Comparison of ENCODE assay signal across 1 cellular context in genomic region chr11:22829231-22830081, GRCh38.
TF ChIP-seq lines count a peak whose summit lies in the region.

Gene SVIP, minus strand, starts transcription at chr11:22829801. Its CDS starts 53 bp downstream, at chr11:22829748.

TF ChIP-seq in HepG2, 621 proteins besides CTCF, POLR2A, EP300 and RAD21 (continued from another document and continues in another):
- TF ChIP-seq SIX4 (CRISPR knock-in tag; IDR thresholded peaks at IDR 0.05) (no peak), GPN1 (CRISPR knock-in tag; IDR thresholded peaks at IDR 0.05; ENCODE audit: borderline replicate concordance) (no peak), HNRNPLL (IDR thresholded peaks at IDR 0.05; ENCODE audit: low read depth, low read length, poor library complexity, severe bottlenecking) (peak; percentile 96), NR3C1 (CRISPR knock-in tag; IDR thresholded peaks at IDR 0.05) (no peak), HCFC1 (IDR thresholded peaks at IDR 0.05; ENCODE audit: low read depth, low read length) (0 out of 2 replicates have a peak, but pooled peaks have one; percentile 23), FOXJ3 (CRISPR knock-in tag; IDR thresholded peaks at IDR 0.05; ENCODE audit: borderline replicate concordance) (no peak), KDM6A (CRISPR knock-in tag; IDR thresholded peaks at IDR 0.05; ENCODE audit: low read depth) (no peak), KLF15 (CRISPR knock-in tag; IDR thresholded peaks at IDR 0.05; ENCODE audit: borderline replicate concordance) (0 out of 2 replicates have a peak, but pooled peaks have one; percentile 64), RNF219 (CRISPR knock-in tag; IDR thresholded peaks at IDR 0.05) (no peak), ZNF235 (CRISPR knock-in tag; IDR thresholded peaks at IDR 0.05; ENCODE audit: borderline replicate concordance) (no peak), ZNF598 (CRISPR knock-in tag; IDR thresholded peaks at IDR 0.05; ENCODE audit: borderline replicate concordance) (no peak; the same call in 1 of the 2 replicates), ZMAT5 (CRISPR knock-in tag; IDR thresholded peaks at IDR 0.05; ENCODE audit: borderline replicate concordance, low read depth) (no peak), JUNB (CRISPR knock-in tag; IDR thresholded peaks at IDR 0.05; ENCODE audit: borderline replicate concordance) (no peak), KLF11 (CRISPR knock-in tag; IDR thresholded peaks at IDR 0.05) (no peak), HNRNPH1 (optimal IDR thresholded peaks at IDR 0.05; ENCODE audit: low read depth, low read length) (no peak), ELF3 (CRISPR knock-in tag; IDR thresholded peaks at IDR 0.05) (peak; percentile 94), HNRNPL (IDR thresholded peaks at IDR 0.05; ENCODE audit: low read depth, low read length) (no peak), ZBTB2 (CRISPR knock-in tag; IDR thresholded peaks at IDR 0.05; ENCODE audit: low read depth) (peak; percentile 53; the same call in 1 of the 2 replicates), ZNF331 (CRISPR knock-in tag; IDR thresholded peaks at IDR 0.05) (peak; percentile 65; the same call in 1 of the 2 replicates), THAP8 (CRISPR knock-in tag; IDR thresholded peaks at IDR 0.05; ENCODE audit: borderline replicate concordance) (no peak), PRDM15 (CRISPR knock-in tag; IDR thresholded peaks at IDR 0.05) (no peak), TFE3 (CRISPR knock-in tag; IDR thresholded peaks at IDR 0.05) (0 out of 2 replicates have a peak, but pooled peaks have one; percentile 5), MATR3 (CRISPR knock-in tag; IDR thresholded peaks at IDR 0.05) (no peak), ZNF230 (CRISPR knock-in tag; IDR thresholded peaks at IDR 0.05) (0 out of 2 replicates have a peak, but pooled peaks have one; percentile 73), NFKBIZ (CRISPR knock-in tag; IDR thresholded peaks at IDR 0.05) (no peak), ZFP37 (CRISPR knock-in tag; IDR thresholded peaks at IDR 0.05; ENCODE audit: borderline replicate concordance) (no peak), MAZ (IDR thresholded peaks at IDR 0.05; ENCODE audit: borderline replicate concordance, low read depth, low read length) (peak; percentile 97), MAZ (CRISPR knock-in tag; IDR thresholded peaks at IDR 0.05; ENCODE audit: low read depth) (peak; percentile 80; the same call in 1 of the 2 replicates), NFAT5 (CRISPR knock-in tag; IDR thresholded peaks at IDR 0.05) (no peak), MTF2 (CRISPR knock-in tag; IDR thresholded peaks at IDR 0.05; ENCODE audit: borderline replicate concordance) (no peak), MAF1 (CRISPR knock-in tag; IDR thresholded peaks at IDR 0.05; ENCODE audit: borderline replicate concordance) (peak; percentile 53; the same call in 1 of the 2 replicates), FOXM1 (CRISPR knock-in tag; IDR thresholded peaks at IDR 0.05) (no peak), REPIN1 (CRISPR knock-in tag; IDR thresholded peaks at IDR 0.05; ENCODE audit: borderline replicate concordance, low read depth) (peak; percentile 58; the same call in 1 of the 2 replicates), TSC22D2 (CRISPR knock-in tag; IDR thresholded peaks at IDR 0.05; ENCODE audit: borderline replicate concordance) (peak; percentile 62; the same call in 1 of the 2 replicates), ATRX (CRISPR knock-in tag; IDR thresholded peaks at IDR 0.05; ENCODE audit: borderline replicate concordance) (no peak), HOMEZ (CRISPR knock-in tag; IDR thresholded peaks at IDR 0.05; ENCODE audit: low read depth) (peak; percentile 89), YEATS2 (CRISPR knock-in tag; IDR thresholded peaks at IDR 0.05; ENCODE audit: borderline replicate concordance) (peak; percentile 79; the same call in 1 of the 2 replicates), ZSCAN21 (CRISPR knock-in tag; IDR thresholded peaks at IDR 0.05; ENCODE audit: borderline replicate concordance) (peak; percentile 68; the same call in 1 of the 2 replicates), ZNF24 (IDR thresholded peaks at IDR 0.05) (no peak), NFATC3 (CRISPR knock-in tag; IDR thresholded peaks at IDR 0.05) (no peak), ZKSCAN1 (IDR thresholded peaks at IDR 0.05; ENCODE audit: low read length) (no peak), FOXA3 (CRISPR knock-in tag; IDR thresholded peaks at IDR 0.05) (peak; percentile 48; the same call in 1 of the 2 replicates), NFRKB (IDR thresholded peaks at IDR 0.05) (no peak), FLYWCH1 (CRISPR knock-in tag; IDR thresholded peaks at IDR 0.05) (no peak), CBX2 (IDR thresholded peaks at IDR 0.05; ENCODE audit: low read depth, low read length) (no peak), CBX2 (CRISPR knock-in tag; IDR thresholded peaks at IDR 0.05; ENCODE audit: low read depth) (no peak)
